12 cellular contexts compared by ENCODE assay signal in the genomic region with DNA sequence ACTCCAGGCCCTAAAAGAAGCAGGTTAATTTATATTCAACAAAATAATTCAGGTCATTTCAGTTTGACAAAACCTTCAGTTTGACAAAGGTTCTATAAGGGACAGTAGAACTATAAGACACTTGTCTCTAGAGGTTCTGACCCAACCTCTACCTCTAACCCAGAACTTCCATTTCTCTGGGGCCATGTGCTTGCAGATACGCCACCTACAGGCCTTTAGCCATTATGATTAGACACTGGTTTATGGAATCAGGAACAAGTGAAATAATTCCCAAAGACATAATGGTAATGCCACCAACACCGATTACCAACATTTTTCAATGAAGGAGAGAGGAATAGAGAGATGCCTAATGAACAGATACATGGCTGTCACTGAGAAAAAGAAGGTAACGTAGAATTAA.
DNase-seq lines count a peak whose midpoint lies in the region; ATAC-seq and TF ChIP-seq lines count a peak whose summit lies in the region.
"Had no signal": no experiment of that assay in that cellular context is flagged by ENCODE, and none has a peak within 500 bp of the region (broad histone marks: within the 10 kb centered on the region; RNA-seq: fewer than 3 reads in every experiment).

No MANE protein-coding gene starts in this region.

- WGBS in mesendoderm (ENCODE audit: extremely low coverage, insufficient coverage, low lambda C conversion rate) = no CpG with 5 or more reads among the region's 3 CpGs

- no peak overlapping the region for H3K18ac ChIP-seq in mesendoderm (ENCODE audit: low read length)

- CTCF ChIA-PET in GM10248 (lab: Yijun Ruan, JAX) = interaction anchor here (0.8 to 1.0 kb wide), 2 partner anchors 18 to 897 kb away, joined by 3 read pairs; no protein-coding TSS in a partner anchor
- CTCF ChIA-PET in activated CD4-positive, alpha-beta T cell treated with anti-CD3 and anti-CD28 coated beads, Interleukin-2, amount 10 ng/mL, durations not matched to agents 7 days and 5 days (lab: Charles Lee) = no interaction called here

- ATAC-seq in GM18867 (IDR thresholded peaks at IDR 0.05; ENCODE audit: unreplicated experiment) = no peak
- no peak for ATAC-seq in HG03439 (IDR thresholded peaks at IDR 0.05; ENCODE audit: unreplicated experiment)

- peaks cover 3% of the 10 kb centered on the region for H3K9me3 Mint-ChIP-seq in activated CD4-positive, alpha-beta T cell treated with anti-CD3 and anti-CD28 coated beads, Interleukin-2, amount 10 ng/mL, durations not matched to agents 7 days and 5 days

- H2BK5ac ChIP-seq in mesendoderm (ENCODE audit: low read length) = no peak overlapping the region

- H3K27ac ChIP-seq in mesendoderm (ENCODE audit: low read depth, low read length) (no peak overlapping the region), caudate nucleus (ENCODE audit: low read depth, low read length) (no peak overlapping the region)

- H3K23ac ChIP-seq in mesendoderm (ENCODE audit: low read length) = no peak overlapping the region

- H3K79me1 ChIP-seq in mesendoderm (ENCODE audit: low read length) = no peaks in the 10 kb centered on the region

- in situ Hi-C loops in astrocyte of the cerebellum (cut with HindIII; ENCODE audit: low sequenced_read_pairs) = no loop called here

- DNase-seq in GM10248 (ENCODE audit: extremely low spot score) = no peak
- DNase-seq in HuH-7 (ENCODE audit: low spot score) = peak; percentile 1
- DNase-seq in astrocyte of the cerebellum (ENCODE audit: low read depth) = no peak
- DNase-seq in mesendoderm = peak; percentile 41
- DNase-seq in activated CD4-positive, alpha-beta T cell treated with anti-CD3 and anti-CD28 coated beads, Interleukin-2, amount 10 ng/mL, durations not matched to agents 7 days and 5 days = no peak
- no peak for DNase-seq in caudate nucleus (lab: John Stamatoyannopoulos, UW)
- DNase-seq: activated CD4-positive, alpha-beta T cell treated with anti-CD3 and anti-CD28 coated beads for 1 hour; immature natural killer cell; NCI-H1105 treated with DMSO at 0.1 percent for 48 hours had no signal

- no peaks in the 10 kb centered on the region for H3K79me2 ChIP-seq in mesendoderm (ENCODE audit: control insufficient read depth, insufficient read depth, low read length)

- no peaks in the 10 kb centered on the region for H3K27me3 ChIP-seq in mesendoderm (ENCODE audit: insufficient read depth, low read length, poor library complexity)

- POLR2A ChIA-PET in GM10248 (lab: Yijun Ruan, JAX) = no interaction called here
- POLR2A ChIA-PET in activated CD4-positive, alpha-beta T cell treated with anti-CD3 and anti-CD28 coated beads, Interleukin-2, amount 10 ng/mL, durations not matched to agents 7 days and 5 days (lab: Charles Lee) = no interaction called here

- H3K36me3 Mint-ChIP-seq in activated CD4-positive, alpha-beta T cell treated with anti-CD3 and anti-CD28 coated beads, Interleukin-2, amount 10 ng/mL, durations not matched to agents 7 days and 5 days (ENCODE audit: low read depth) = no peaks in the 10 kb centered on the region
- H3K36me3 Mint-ChIP-seq: activated naive CD4-positive, alpha-beta T cell treated with anti-CD3 and anti-CD28 coated beads, Interleukin-2, amount 50 U/mL, for 24 hours; immature natural killer cell had no signal

- peak; percentile 33 for TF ChIP-seq CTCF in GM10248 (IDR thresholded peaks at IDR 0.05; ENCODE audit: control extremely low read depth, extremely low read depth, low read depth, missing control alignments)
- TF ChIP-seq CTCF in astrocyte of the cerebellum (IDR thresholded peaks at IDR 0.05; ENCODE audit: low read depth, low read length, missing control alignments) = peak; percentile 20

- no peaks in the 10 kb centered on the region for H3K27me3 Mint-ChIP-seq in activated CD4-positive, alpha-beta T cell treated with anti-CD3 and anti-CD28 coated beads, Interleukin-2, amount 10 ng/mL, durations not matched to agents 7 days and 5 days
- H3K27me3 Mint-ChIP-seq: activated naive CD4-positive, alpha-beta T cell treated with anti-CD3 and anti-CD28 coated beads, Interleukin-2, amount 50 U/mL, for 24 hours had no signal

- H3K27ac Mint-ChIP-seq in activated CD4-positive, alpha-beta T cell treated with anti-CD3 and anti-CD28 coated beads, Interleukin-2, amount 10 ng/mL, durations not matched to agents 7 days and 5 days = no peak overlapping the region
- H3K27ac Mint-ChIP-seq: activated naive CD4-positive, alpha-beta T cell treated with anti-CD3 and anti-CD28 coated beads, Interleukin-2, amount 50 U/mL, for 24 hours; immature natural killer cell had no signal

- H3K4me1 Mint-ChIP-seq in activated CD4-positive, alpha-beta T cell treated with anti-CD3 and anti-CD28 coated beads, Interleukin-2, amount 10 ng/mL, durations not matched to agents 7 days and 5 days = no peaks in the 10 kb centered on the region
- H3K4me1 Mint-ChIP-seq: activated naive CD4-positive, alpha-beta T cell treated with anti-CD3 and anti-CD28 coated beads, Interleukin-2, amount 50 U/mL, for 24 hours; immature natural killer cell had no signal

- H4K8ac ChIP-seq in mesendoderm (ENCODE audit: low read depth, low read length) = no peak overlapping the region

- no peaks in the 10 kb centered on the region for H3K4me1 ChIP-seq in mesendoderm (ENCODE audit: control insufficient read depth, low read depth, low read length)

- H3K9ac ChIP-seq in mesendoderm (ENCODE audit: low read length) = no peak overlapping the region

- no peak overlapping the region for H2BK15ac ChIP-seq in mesendoderm (replicated peaks; ENCODE audit: low read depth)

- no peak overlapping the region for H2BK120ac ChIP-seq in mesendoderm (ENCODE audit: low read depth, low read length)

- H3K56ac ChIP-seq in mesendoderm (ENCODE audit: low read length) = no peak overlapping the region

- H4K5ac ChIP-seq in mesendoderm (ENCODE audit: low read length) = no peak overlapping the region

- no peak overlapping the region for H3K4ac ChIP-seq in mesendoderm (ENCODE audit: low read depth, low read length)

- no peak overlapping the region for H3K4me3 Mint-ChIP-seq in activated CD4-positive, alpha-beta T cell treated with anti-CD3 and anti-CD28 coated beads, Interleukin-2, amount 10 ng/mL, durations not matched to agents 7 days and 5 days
- H3K4me3 Mint-ChIP-seq: activated naive CD4-positive, alpha-beta T cell treated with anti-CD3 and anti-CD28 coated beads, Interleukin-2, amount 50 U/mL, for 24 hours; immature natural killer cell had no signal

- H3K4me2 ChIP-seq in mesendoderm (ENCODE audit: low read length) = no peak overlapping the region

- no peaks in the 10 kb centered on the region for H3K36me3 ChIP-seq in mesendoderm (ENCODE audit: control insufficient read depth, insufficient read depth, low read length)

- H3K4me3 ChIP-seq in astrocyte of the cerebellum (ENCODE audit: low read depth, low read length) = no peak overlapping the region
- H3K4me3 ChIP-seq in mesendoderm (ENCODE audit: low read length) = no peak overlapping the region

- no peak overlapping the region for H2AK5ac ChIP-seq in mesendoderm (ENCODE audit: low read length)

Comparison
In these comparisons a context has a peak if more than half of its experiments do, and no peak if none do; other contexts are left out.
1. DNase-seq: peak in HuH-7 (single experiment) and mesendoderm (single experiment); none in GM10248 (single experiment), astrocyte of the cerebellum (single experiment), activated CD4-positive, alpha-beta T cell treated with anti-CD3 and anti-CD28 coated beads, Interleukin-2, amount 10 ng/mL, durations not matched to agents 7 days and 5 days (single experiment) and caudate nucleus (0 of 61).